ENCODE assay signal across 12 cellular contexts in genomic region chr13:94718697-94719096, GRCh38. TPM values are rescaled to one million over a fixed set of nuclear protein-coding genes. Genes with fewer than 3 reads are reported as not detected.
"Had no signal": no experiment of that assay in that cellular context is flagged by ENCODE, and none has a peak within 500 bp of the region (broad histone marks: within the 10 kb centered on the region; RNA-seq: fewer than 3 reads in every experiment).

No MANE protein-coding gene starts in this region.

RNA-seq across cellular contexts. Expression of gene SOX21, which starts 6.4 kb away (rescaled TPM):
- total RNA-seq: activated B cell treated with CpG ODN at 0.5 μM for 24 hours; activated CD4-positive, alpha-beta memory T cell treated with anti-CD3 and anti-CD28 coated beads for 36 hours; activated CD4-positive, alpha-beta memory T cell treated with anti-CD3 and anti-CD28 coated beads, Interleukin-2, amount 10 ng/mL, durations not matched to agents 7 days and 5 days; activated CD4-positive, alpha-beta T cell treated with anti-CD3 and anti-CD28 coated beads for 36 hours; activated CD4-positive, alpha-beta T cell treated with anti-CD3 and anti-CD28 coated beads, Interleukin-2, amount 10 ng/mL, durations not matched to agents 24 days and 14 days; activated CD4-positive, alpha-beta T cell treated with anti-CD3 and anti-CD28 coated beads, Interleukin-2, amount 10 ng/mL, durations not matched to agents 7 days and 5 days; activated CD8-positive, alpha-beta memory T cell treated with anti-CD3 and anti-CD28 coated beads for 36 hours; activated CD8-positive, alpha-beta memory T cell treated with anti-CD3 and anti-CD28 coated beads, Interleukin-2, amount 10 ng/mL, durations not matched to agents 7 days and 5 days; activated CD8-positive, alpha-beta T cell treated with anti-CD3 and anti-CD28 coated beads for 36 hours; activated CD8-positive, alpha-beta T cell treated with anti-CD3 and anti-CD28 coated beads, Interleukin-2, amount 10 ng/mL, durations not matched to agents 7 days and 5 days; T-helper 1 cell treated with Interleukin-12 subunit alpha and Interleukin-12 subunit beta and Interleukin-4 antibody, amounts not matched to agents 30 ng/mL and 1 ng/mL, for 36 hours; T-helper 17 cell had no signal
